ENCODE assay signal across 17 cellular contexts in the genomic region with DNA sequence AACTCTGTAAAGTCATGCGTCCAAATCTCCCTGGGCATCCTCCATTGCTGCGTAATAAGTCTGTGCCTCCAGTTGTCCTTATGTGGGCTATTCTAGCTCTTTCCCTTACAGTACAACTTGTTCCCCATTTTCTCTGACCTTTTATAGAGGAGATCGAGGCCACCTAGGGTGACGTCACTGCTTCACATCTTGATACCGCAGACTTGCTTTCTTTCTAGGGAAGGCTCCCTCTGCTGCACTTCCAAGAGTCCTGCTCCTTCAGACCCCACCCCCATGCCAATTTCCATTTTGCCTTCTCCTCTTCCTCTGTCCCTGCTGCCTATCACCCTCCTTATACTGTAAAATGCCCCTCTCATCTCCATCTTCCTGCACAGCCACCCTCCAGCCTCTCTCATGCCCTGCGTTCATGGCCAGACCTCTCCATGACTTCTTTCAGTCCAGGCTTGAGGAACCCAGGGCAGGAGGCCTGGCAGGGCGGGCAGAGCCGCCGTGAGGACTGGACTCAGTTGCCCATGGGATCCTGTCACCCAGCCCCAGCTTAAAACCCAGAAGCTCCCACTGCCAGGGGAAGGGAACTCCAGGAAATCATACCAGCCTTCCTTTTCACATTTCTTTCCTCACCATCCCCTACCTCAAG. TPM values are rescaled to one million over a fixed set of nuclear protein-coding genes. Genes with fewer than 3 reads are reported as not detected.
DNase-seq lines count a peak whose midpoint lies in the region; ATAC-seq and TF ChIP-seq lines count a peak whose summit lies in the region.
"Had no signal": no experiment of that assay in that cellular context is flagged by ENCODE, and none has a peak within 500 bp of the region (broad histone marks: within the 10 kb centered on the region; RNA-seq: fewer than 3 reads in every experiment).

No MANE protein-coding gene starts in this region.

- no peaks in the 10 kb centered on the region for H3K9me3 ChIP-seq in T-helper 17 cell (ENCODE audit: control insufficient read depth, low read length, poor library complexity, severe bottlenecking)
- H3K9me3 ChIP-seq: heart right ventricle, right atrium auricular region had no signal

- H3K27ac Mint-ChIP-seq in T-helper 17 cell (no peak overlapping the region), memory B cell (peak overlapping the region; percentile 35), immature natural killer cell (peak overlapping the region in 1 of 6 donors; percentile 13)
- H3K27ac Mint-ChIP-seq in stimulated activated effector memory CD8-positive, alpha-beta T cell treated with anti-CD3 and anti-CD28 coated beads, Interleukin-12 subunit alpha, Interleukin-12 subunit beta, amount 100 ng/mL, for 72 hours: peak overlapping the region; percentile 22
- H3K27ac Mint-ChIP-seq: activated naive CD4-positive, alpha-beta T cell treated with anti-CD3 and anti-CD28 coated beads, Interleukin-2, amount 50 U/mL, for 72 hours; CD8-positive, alpha-beta T cell had no signal

- no peak for ATAC-seq in T-helper 17 cell
- no peak for ATAC-seq in memory B cell (ENCODE audit: low read depth)
- no peak for ATAC-seq in stimulated activated effector memory CD8-positive, alpha-beta T cell treated with anti-CD3 and anti-CD28 coated beads, Interleukin-12 subunit alpha, Interleukin-12 subunit beta, amount 100 ng/mL, for 72 hours
- ATAC-seq in HG03095 (IDR thresholded peaks at IDR 0.05; ENCODE audit: unreplicated experiment): no peak
- ATAC-seq: activated naive CD4-positive, alpha-beta T cell treated with anti-CD3 and anti-CD28 coated beads, Interleukin-2, amount 50 U/mL, for 72 hours; CD8-positive, alpha-beta T cell had no signal

- peak; percentile 23 for DNase-seq in ELF-1 (ENCODE audit: low read depth, low spot score)
- no peak for DNase-seq in T-helper 17 cell
- DNase-seq in memory B cell (ENCODE audit: low spot score in 2 of 2): no peak
- DNase-seq in stimulated activated effector memory CD8-positive, alpha-beta T cell treated with anti-CD3 and anti-CD28 coated beads, Interleukin-12 subunit alpha, Interleukin-12 subunit beta, amount 100 ng/mL, for 72 hours (ENCODE audit: low spot score in 2 of 2): no peak
- no peak for DNase-seq in immature natural killer cell
- DNase-seq in GM13976 (ENCODE audit: low spot score): no peak
- DNase-seq: DMS53, HCEC 1CT, heart right ventricle, MM.1S, NCI-H1694, occipital lobe had no signal

- H3K9me3 Mint-ChIP-seq in memory B cell (no peaks in the 10 kb centered on the region), immature natural killer cell (no peaks in the 10 kb centered on the region)
- no peaks in the 10 kb centered on the region for H3K9me3 Mint-ChIP-seq in stimulated activated effector memory CD8-positive, alpha-beta T cell treated with anti-CD3 and anti-CD28 coated beads, Interleukin-12 subunit alpha, Interleukin-12 subunit beta, amount 100 ng/mL, for 72 hours
- H3K9me3 Mint-ChIP-seq: activated naive CD4-positive, alpha-beta T cell treated with anti-CD3 and anti-CD28 coated beads, Interleukin-2, amount 50 U/mL, for 72 hours; CD8-positive, alpha-beta T cell; central memory CD8-positive, alpha-beta T cell had no signal

- peaks cover 8% of the 10 kb centered on the region for H3K36me3 Mint-ChIP-seq in T-helper 17 cell (ENCODE audit: low read depth)
- peaks cover 28% of the 10 kb centered on the region for H3K36me3 Mint-ChIP-seq in memory B cell
- H3K36me3 Mint-ChIP-seq in stimulated activated effector memory CD8-positive, alpha-beta T cell treated with anti-CD3 and anti-CD28 coated beads, Interleukin-12 subunit alpha, Interleukin-12 subunit beta, amount 100 ng/mL, for 72 hours: peaks cover 11% of the 10 kb centered on the region
- H3K36me3 Mint-ChIP-seq in immature natural killer cell: peaks cover 6 to 16% (median 9%) of the 10 kb centered on the region in 3 donors

- in situ Hi-C loops in GM13976 (cut with MboI; ENCODE audit: low sequenced_read_pairs, unreplicated experiment): no loop called here

- H3K4me1 Mint-ChIP-seq in T-helper 17 cell: peaks cover 19% of the 10 kb centered on the region
- H3K4me1 Mint-ChIP-seq in memory B cell: peaks cover 20% of the 10 kb centered on the region
- H3K4me1 Mint-ChIP-seq in stimulated activated effector memory CD8-positive, alpha-beta T cell treated with anti-CD3 and anti-CD28 coated beads, Interleukin-12 subunit alpha, Interleukin-12 subunit beta, amount 100 ng/mL, for 72 hours: peaks cover 54% of the 10 kb centered on the region
- H3K4me1 Mint-ChIP-seq in immature natural killer cell: peaks cover 27 to 43% of the 10 kb centered on the region in 2 donors

- H3K4me3 Mint-ChIP-seq in T-helper 17 cell (peak overlapping the region; percentile 49), memory B cell (no peak overlapping the region), immature natural killer cell (no peak overlapping the region)
- H3K4me3 Mint-ChIP-seq in stimulated activated effector memory CD8-positive, alpha-beta T cell treated with anti-CD3 and anti-CD28 coated beads, Interleukin-12 subunit alpha, Interleukin-12 subunit beta, amount 100 ng/mL, for 72 hours: no peak overlapping the region
- H3K4me3 Mint-ChIP-seq: CD8-positive, alpha-beta T cell; central memory CD8-positive, alpha-beta T cell had no signal

- H3K27me3 Mint-ChIP-seq in T-helper 17 cell (no peaks in the 10 kb centered on the region), memory B cell (no peaks in the 10 kb centered on the region), immature natural killer cell (ENCODE audit: low read depth in 3 of 3) (peaks cover 0 to 2% (median 0%) of the 10 kb centered on the region in 3 donors)
- H3K27me3 Mint-ChIP-seq: central memory CD8-positive, alpha-beta T cell had no signal

- no peak for TF ChIP-seq CTCF in GM13976 (IDR thresholded peaks at IDR 0.05; ENCODE audit: borderline replicate concordance, control extremely low read depth, extremely low read depth, insufficient read depth, missing control alignments)

RNA-seq across cellular contexts. Expression of a gene that starts 57.5 kb away (rescaled TPM):
- 10 to 100 TPM; 31.1 to 47.3 TPM for total RNA-seq in T-helper 17 cell
- polyA plus RNA-seq in immature natural killer cell: 10 to 100 TPM in 1 of 3 donors, 1 to 10 TPM in 2; 5.3 to 19.3 (median 7.7) TPM
